8 cellular contexts compared by ENCODE assay signal in the genomic region with DNA sequence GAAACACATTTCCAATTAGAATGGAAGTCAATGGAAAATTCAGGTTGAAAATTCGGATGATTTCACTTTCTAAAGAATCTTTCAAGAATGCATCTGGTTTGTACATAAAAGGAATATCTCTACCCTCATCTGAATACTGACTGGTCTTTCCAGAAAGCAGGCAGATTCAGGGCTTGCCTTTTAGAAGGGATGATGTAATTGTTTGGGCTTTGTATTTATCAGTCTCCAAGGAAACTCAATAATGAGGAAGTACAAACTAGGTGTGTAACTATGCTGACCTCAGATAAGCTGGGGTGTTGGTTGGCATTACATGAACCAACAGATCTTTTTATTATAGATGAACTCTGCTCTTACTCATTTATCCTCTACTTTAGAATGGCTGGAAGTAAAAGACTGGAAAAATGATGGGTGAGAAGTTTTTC. TPM values are rescaled to one million over a fixed set of nuclear protein-coding genes. Genes with fewer than 3 reads are reported as not detected.
DNase-seq lines count a peak whose midpoint lies in the region; ATAC-seq and TF ChIP-seq lines count a peak whose summit lies in the region.

No MANE protein-coding gene starts in this region.

- intact Hi-C loops in CD4-positive, alpha-beta memory T cell (cut with micrococcal nuclease): no loop called here
- intact Hi-C loops in heart left ventricle (cut with DNase I): loop anchor here in 2 of 10 donors (5.0 to 10.0 kb wide), 2 partner anchors 66 to 68 kb away; no protein-coding TSS in a partner anchor

- H3K4me1 Mint-ChIP-seq in CD4-positive, alpha-beta memory T cell: peaks cover 0 to 7% (median 3%) of the 10 kb centered on the region in 4 donors

- H3K9me3 Mint-ChIP-seq in CD4-positive, alpha-beta memory T cell: no peaks in the 10 kb centered on the region

- CTCF ChIA-PET in CD4-positive, alpha-beta memory T cell (lab: Charles Lee; ENCODE audit: partially characterized antibody): no interaction called here

- ATAC-seq in HG03558 (IDR thresholded peaks at IDR 0.05; ENCODE audit: extremely low read depth, unreplicated experiment) (peak; percentile 94), heart left ventricle (peak; percentile 68 to 80 (median 74))

- H3K4me1 ChIP-seq in CD4-positive, alpha-beta memory T cell (ENCODE audit: insufficient read depth, low read length): no peaks in the 10 kb centered on the region
- H3K4me1 ChIP-seq in heart left ventricle: peaks cover 12 to 76% (median 51%) of the 10 kb centered on the region in 12 donors

- WGBS in heart left ventricle, 4 donors: 29 to 48% (median 39%) methylated on average over 1 of the region's 1 CpG

- no peak overlapping the region for H3K27ac ChIP-seq in CD4-positive, alpha-beta memory T cell (ENCODE audit: low read depth, low read length)
- H3K27ac ChIP-seq in heart left ventricle: peak overlapping the region; percentile 47 to 88 (median 80)
- peak overlapping the region in 18 of 21 experiments; percentile 6 to 89 (median 74) for H3K27ac ChIP-seq in skin epidermis

- no peaks in the 10 kb centered on the region for H3K27me3 ChIP-seq in CD4-positive, alpha-beta memory T cell (ENCODE audit: insufficient read depth, low read length)
- H3K27me3 ChIP-seq in heart left ventricle: no peaks in the 10 kb centered on the region

- no peak for TF ChIP-seq POLR2A in heart left ventricle (IDR thresholded peaks at IDR 0.05)

- TF ChIP-seq CTCF in GM20000 (IDR thresholded peaks at IDR 0.05; ENCODE audit: extremely low read depth, missing control alignments) (no peak), heart left ventricle (IDR thresholded peaks at IDR 0.05) (no peak)

- peak in 3 of 5 donors; percentile 14 to 35 (median 19) for DNase-seq in CD4-positive, alpha-beta memory T cell
- peak; percentile 67 for DNase-seq in GM20000 (ENCODE audit: low spot score)
- DNase-seq in SKM-1 treated with dmso at 0.1 percent for 144 hours (lab: John Stamatoyannopoulos, UW; ENCODE audit: unreplicated experiment): peak; percentile 80
- DNase-seq in heart left ventricle: no peak
- no peak for DNase-seq in NCI-H446 (lab: John Stamatoyannopoulos, UW)
- DNase-seq in NCI-H1694 (lab: John Stamatoyannopoulos, UW): no peak

- H3K27me3 Mint-ChIP-seq in CD4-positive, alpha-beta memory T cell: no peaks in the 10 kb centered on the region

- peak overlapping the region in 4 of 7 donors; percentile 3 to 69 (median 41) for H3K27ac Mint-ChIP-seq in CD4-positive, alpha-beta memory T cell

- POLR2A ChIA-PET in CD4-positive, alpha-beta memory T cell (lab: Charles Lee; ENCODE audit: partially characterized antibody): no interaction called here

- H3K4me3 ChIP-seq in CD4-positive, alpha-beta memory T cell (ENCODE audit: low read length in 2 of 2): no peak overlapping the region
- H3K4me3 ChIP-seq in heart left ventricle (no peak overlapping the region), skin epidermis (no peak overlapping the region)

- no peaks in the 10 kb centered on the region for H3K36me3 ChIP-seq in CD4-positive, alpha-beta memory T cell (ENCODE audit: insufficient read depth, low read length)
- H3K36me3 ChIP-seq in heart left ventricle: peaks cover 0 to 80% (median 39%) of the 10 kb centered on the region in 9 donors

- no peaks in the 10 kb centered on the region for H3K36me3 Mint-ChIP-seq in CD4-positive, alpha-beta memory T cell

- H3K9me3 ChIP-seq in CD4-positive, alpha-beta memory T cell (ENCODE audit: control insufficient read depth in 1 of 2, low read length in 2 of 2): no peaks in the 10 kb centered on the region
- no peaks in the 10 kb centered on the region for H3K9me3 ChIP-seq in heart left ventricle

- no peak overlapping the region for H3K4me3 Mint-ChIP-seq in CD4-positive, alpha-beta memory T cell

RNA-seq across cellular contexts. Expression of a gene that starts 24.1 kb away (rescaled TPM):
- total RNA-seq in CD4-positive, alpha-beta memory T cell: 1 to 10 TPM in 1 of 2 experiments, under 1 TPM in 1; 0.90 to 1.5 TPM
- 1 to 10 TPM; 1.3 to 7.3 TPM for polyA plus RNA-seq in CD4-positive, alpha-beta memory T cell
- 100 to 1,000 TPM; 225 to 434 (median 349) TPM for total RNA-seq in heart left ventricle
- polyA plus RNA-seq in heart left ventricle: 100 to 1,000 TPM; 253 to 308 TPM

Comparison
In these comparisons a context has a peak if more than half of its experiments do, and no peak if none do; other contexts are left out.
1. DNase-seq: peak in CD4-positive, alpha-beta memory T cell (3 of 5), GM20000 (single experiment) and SKM-1 treated with dmso at 0.1 percent for 144 hours (single experiment); none in heart left ventricle (0 of 5), NCI-H446 (0 of 2) and NCI-H1694 (single experiment).
2. RNA of a gene that starts 24.1 kb away (total RNA-seq): 225 to 434 TPM in heart left ventricle; 0.90 to 1.5 TPM in CD4-positive, alpha-beta memory T cell; every median in the first group is over 10 times any median in the second.